Comparison of ENCODE assay signal across 8 cellular contexts in genomic region chr1:19644761-19645543, GRCh38. TPM values are rescaled to one million over a fixed set of nuclear protein-coding genes. Genes with fewer than 3 reads are reported as not detected.
DNase-seq lines count a peak whose midpoint lies in the region; ATAC-seq, FAIRE-seq and TF ChIP-seq lines count a peak whose summit lies in the region.

No MANE protein-coding gene starts in this region.

- peaks cover 48% of the 10 kb centered on the region for H4K20me1 ChIP-seq in astrocyte (ENCODE audit: insufficient read depth, low read length)

- H3K4me1 ChIP-seq in Peyer's patch (peaks cover 0 to 56% (median 9%) of the 10 kb centered on the region in 4 donors), astrocyte (ENCODE audit: insufficient read depth, low read length) (peaks cover 36% of the 10 kb centered on the region), iPS-18a (ENCODE audit: control insufficient read depth, low read depth, low read length) (peaks cover 3% of the 10 kb centered on the region), spleen (peaks cover 6 to 50% (median 30%) of the 10 kb centered on the region in 6 donors)

- TF ChIP-seq POLR2A in Peyer's patch (IDR thresholded peaks at IDR 0.05) (peak in 1 of 2 donors; percentile 30), spleen (IDR thresholded peaks at IDR 0.05) (no peak)

- peaks cover 51% of the 10 kb centered on the region for H3K79me2 ChIP-seq in astrocyte (ENCODE audit: insufficient read depth, low read length)

- H3K27ac Mint-ChIP-seq in astrocyte (ENCODE audit: unreplicated experiment), result peak overlapping the region; percentile 63

- intact Hi-C loops in spleen (cut with DNase I; ENCODE audit: low total_unique reads), result no loop called here

- H3K9ac ChIP-seq in astrocyte (ENCODE audit: low read length) (peak overlapping the region; percentile 92), iPS-18a (ENCODE audit: low read length) (peak overlapping the region; percentile 23)

- H3K27me3 ChIP-seq in Peyer's patch (no peaks in the 10 kb centered on the region), astrocyte (ENCODE audit: insufficient read depth, low read length) (no peaks in the 10 kb centered on the region), iPS-18a (ENCODE audit: control insufficient read depth, insufficient read depth, low read length) (peaks cover 55% of the 10 kb centered on the region), spleen (replicated peaks in 1 of 7) (peaks cover 0 to 75% (median 25%) of the 10 kb centered on the region in 7 donors)

- peaks cover 17% of the 10 kb centered on the region for H3K4me1 Mint-ChIP-seq in astrocyte (ENCODE audit: low read depth, unreplicated experiment)

- no peak for FAIRE-seq in astrocyte (lab: Jason Lieb, UNC)

- peak overlapping the region; percentile 63 to 91 (median 80) for H3K4me3 ChIP-seq in Peyer's patch
- H3K4me3 ChIP-seq in astrocyte (ENCODE audit: insufficient read depth, low read depth, low read length), result peak overlapping the region; percentile 78
- H3K4me3 ChIP-seq in iPS-18a (ENCODE audit: low read length), result peak overlapping the region; percentile 69
- H3K4me3 ChIP-seq in spleen, result peak overlapping the region; percentile 41 to 78 (median 54)

- DNase-seq in Peyer's patch (peak; percentile 23 to 73 (median 67)), astrocyte (ENCODE audit: low read depth) (no peak), spleen (no peak), NCI-H345 (lab: John Stamatoyannopoulos, UW) (no peak), NCI-H774 (lab: John Stamatoyannopoulos, UW) (no peak)

- peaks cover 2% of the 10 kb centered on the region for H3K36me3 Mint-ChIP-seq in astrocyte (ENCODE audit: low read depth, unreplicated experiment)

- TF ChIP-seq CTCF in Peyer's patch (IDR thresholded peaks at IDR 0.05) (no peak), astrocyte (IDR thresholded peaks at IDR 0.05; ENCODE audit: insufficient read depth, low read depth, low read length) (no peak), spleen (IDR thresholded peaks at IDR 0.05 in 8 of 11, conservative IDR thresholded peaks at IDR 0.05 in 3 of 11) (no peak)

- WGBS in spleen, 5 donors, result 7 to 14% (median 9%) methylated on average over 49 to 68 of the region's 68 CpGs

- H3K27ac ChIP-seq in Peyer's patch (peak overlapping the region; percentile 75 to 99 (median 95)), astrocyte (ENCODE audit: low read depth, low read length) (peak overlapping the region; percentile 40), iPS-18a (ENCODE audit: low read length) (no peak overlapping the region), spleen (peak overlapping the region in 5 of 8 donors; percentile 48 to 82 (median 70))

- peak overlapping the region; percentile 100 for H3K4me2 ChIP-seq in astrocyte (ENCODE audit: low read length)

- H3K9me3 ChIP-seq in Peyer's patch (no peaks in the 10 kb centered on the region), astrocyte (ENCODE audit: insufficient read depth, low read depth, low read length) (no peaks in the 10 kb centered on the region), iPS-18a (ENCODE audit: control insufficient read depth, low read depth, low read length) (no peaks in the 10 kb centered on the region), spleen (no peaks in the 10 kb centered on the region)

- no peaks in the 10 kb centered on the region for H3K9me3 Mint-ChIP-seq in astrocyte (ENCODE audit: unreplicated experiment)

- peak overlapping the region; percentile 79 for H2AFZ ChIP-seq in astrocyte (ENCODE audit: low read depth, low read length)

- ATAC-seq in GM19372 (IDR thresholded peaks at IDR 0.05; ENCODE audit: low read depth, unreplicated experiment) (peak; percentile 26), HG02981 (IDR thresholded peaks at IDR 0.05; ENCODE audit: unreplicated experiment) (no peak)

- H3K27me3 Mint-ChIP-seq in astrocyte (ENCODE audit: low read depth, unreplicated experiment), result peaks cover 9% of the 10 kb centered on the region

- H3K36me3 ChIP-seq in Peyer's patch (no peaks in the 10 kb centered on the region), astrocyte (ENCODE audit: insufficient read depth, low read length) (no peaks in the 10 kb centered on the region), iPS-18a (ENCODE audit: control insufficient read depth, low read depth, low read length) (no peaks in the 10 kb centered on the region), spleen (no peaks in the 10 kb centered on the region)

- peak overlapping the region; percentile 98 for H3K4me3 Mint-ChIP-seq in astrocyte (ENCODE audit: unreplicated experiment)

RNA-seq across cellular contexts. Expression of gene NBL1, which starts 0.8 kb away (rescaled TPM):
- total RNA-seq in Peyer's patch (100 to 1,000 TPM; 187 to 348 (median 289) TPM), astrocyte (58.3 and 74.8 TPM in 2 replicates), spleen (10 to 100 TPM in 6 of 7 donors, 1 to 10 TPM in 1; 9.9 to 50.1 (median 18.6) TPM)
- polyA plus RNA-seq in spleen, result 10 to 100 TPM; 16.4 to 26.8 (median 16.6) TPM

RNA-seq across cellular contexts. Expression of gene HTR6, which starts 19.7 kb away (rescaled TPM):
- under 1 TPM in 1 of 4 donors, not detected in 3; 0.88 TPM for total RNA-seq in Peyer's patch
- 0.11 TPM in 1 of 2 replicates, not detected in the other for total RNA-seq in astrocyte
- under 1 TPM in 2 of 7 donors, not detected in 5; 0.13 to 0.47 TPM for total RNA-seq in spleen
- polyA plus RNA-seq in spleen, result under 1 TPM in 1 of 3 donors, not detected in 2; 0.06 TPM

Comparison
In these comparisons a context has a peak if more than half of its experiments do, and no peak if none do; other contexts are left out.
1. DNase-seq: peak in Peyer's patch (3 of 3); none in astrocyte (single experiment), spleen (single experiment), NCI-H345 (single experiment) and NCI-H774 (single experiment).
2. Peak in every context shown above with its lines, with median percentiles within 50 percentile points of each other: H3K4me3 ChIP-seq.